ENCODE assay signal across 26 cellular contexts in the genomic region with DNA sequence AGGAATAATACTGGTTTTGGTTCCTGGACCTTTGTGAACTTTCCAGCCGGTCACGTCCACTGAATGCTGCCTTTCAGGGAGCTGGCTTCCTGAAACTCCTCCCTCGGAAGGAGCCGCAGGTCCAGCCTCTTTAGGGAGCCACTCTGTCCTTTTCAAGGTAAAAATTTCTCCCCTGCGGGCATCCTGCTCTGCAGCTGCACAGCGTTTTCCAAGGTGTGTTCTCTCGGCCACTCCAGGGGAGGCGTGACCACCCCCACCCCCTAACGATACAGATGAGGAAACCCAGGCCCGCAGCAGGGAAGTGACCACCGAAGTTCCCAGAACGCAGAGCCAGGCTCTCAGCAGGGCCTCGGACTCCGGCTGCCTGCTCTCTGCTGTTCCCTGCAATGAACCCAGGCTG. TPM values are rescaled to one million over a fixed set of nuclear protein-coding genes. Genes with fewer than 3 reads are reported as not detected.
DNase-seq lines count a peak whose midpoint lies in the region; ATAC-seq, FAIRE-seq and TF ChIP-seq lines count a peak whose summit lies in the region.
"Had no signal": no experiment of that assay in that cellular context is flagged by ENCODE, and none has a peak within 500 bp of the region (broad histone marks: within the 10 kb centered on the region; RNA-seq: fewer than 3 reads in every experiment).

No MANE protein-coding gene starts in this region.

- no peaks in the 10 kb centered on the region for H3K36me3 ChIP-seq in kidney (ENCODE audit: control insufficient read depth in 1 of 2, insufficient read depth in 2 of 2, low read length in 2 of 2)
- H3K36me3 ChIP-seq in skeletal muscle tissue (ENCODE audit: control insufficient read depth in 3 of 3, insufficient read depth in 3 of 3, low read length in 3 of 3), result peaks cover 29 to 52% (median 46%) of the 10 kb centered on the region in 3 donors
- no peaks in the 10 kb centered on the region for H3K36me3 ChIP-seq in CD4-positive, alpha-beta memory T cell (ENCODE audit: insufficient read depth, low read length)
- H3K36me3 ChIP-seq: adrenal gland, cardiac muscle cell had no signal

- CTCF ChIA-PET in Calu3 (lab: Charles Lee) (interaction anchor here (0.7 kb wide), 1 partner anchor 1891 kb away, joined by 5 read pairs; no protein-coding TSS in a partner anchor), WTC11 (lab: Charles Lee) (interaction anchor here (1.0 to 1.1 kb wide), 2 partner anchors 22 to 238 kb away, joined by 3 read pairs; no protein-coding TSS in a partner anchor)
- CTCF ChIA-PET in CD4-positive, alpha-beta memory T cell (lab: Charles Lee; ENCODE audit: partially characterized antibody), result no interaction called here

- TF ChIP-seq CTCF in Calu3 (IDR thresholded peaks at IDR 0.05; ENCODE audit: unreplicated experiment) (no peak), WTC11 (IDR thresholded peaks at IDR 0.05) (no peak), kidney (IDR thresholded peaks at IDR 0.05; ENCODE audit: borderline replicate concordance, extremely low read depth, insufficient read depth) (no peak)

- ATAC-seq in WTC11, result peak; percentile 57
- ATAC-seq in GM21360 (IDR thresholded peaks at IDR 0.05; ENCODE audit: unreplicated experiment), result no peak
- ATAC-seq: T-cell had no signal

- POLR2A ChIA-PET in WTC11 (lab: Charles Lee), result no interaction called here
- POLR2A ChIA-PET in CD4-positive, alpha-beta memory T cell (lab: Charles Lee; ENCODE audit: partially characterized antibody), result no interaction called here

- H3K9me3 ChIP-seq in kidney (ENCODE audit: control insufficient read depth in 1 of 2, low read length in 2 of 2) (no peaks in the 10 kb centered on the region), skeletal muscle tissue (ENCODE audit: control insufficient read depth in 3 of 3, low read length in 3 of 3) (no peaks in the 10 kb centered on the region)
- no peaks in the 10 kb centered on the region for H3K9me3 ChIP-seq in CD4-positive, alpha-beta memory T cell (ENCODE audit: control insufficient read depth in 1 of 2, low read length in 2 of 2)
- H3K9me3 ChIP-seq: adrenal gland had no signal

- H3K4me3 ChIP-seq in kidney (ENCODE audit: low read length in 2 of 2), result no peak overlapping the region
- H3K4me3 ChIP-seq in skeletal muscle tissue (ENCODE audit: low read length in 3 of 3), result peak overlapping the region in 1 of 3 donors; percentile 13
- H3K4me3 ChIP-seq in CD4-positive, alpha-beta memory T cell (ENCODE audit: low read length in 2 of 2), result no peak overlapping the region
- H3K4me3 ChIP-seq: adrenal gland, cardiac muscle cell, skin epidermis had no signal

- peak overlapping the region; percentile 41 for H3K4me3 Mint-ChIP-seq in Calu3 (ENCODE audit: low read depth, unreplicated experiment)
- no peak overlapping the region for H3K4me3 Mint-ChIP-seq in WTC11
- H3K4me3 Mint-ChIP-seq in CD4-positive, alpha-beta memory T cell, result no peak overlapping the region
- H3K4me3 Mint-ChIP-seq: CD8-positive, alpha-beta memory T cell; immature natural killer cell; T-cell had no signal

- H3K4me1 Mint-ChIP-seq in Calu3 (ENCODE audit: low read depth, unreplicated experiment) (peaks cover 16% of the 10 kb centered on the region), WTC11 (peaks cover 22% of the 10 kb centered on the region)
- H3K4me1 Mint-ChIP-seq in CD4-positive, alpha-beta memory T cell, result no peaks in the 10 kb centered on the region
- H3K4me1 Mint-ChIP-seq: CD8-positive, alpha-beta memory T cell; T-cell had no signal

- H3K27ac ChIP-seq in kidney (ENCODE audit: low read depth in 2 of 2, low read length in 2 of 2), result peak overlapping the region; percentile 51 to 55
- H3K27ac ChIP-seq in skeletal muscle tissue (ENCODE audit: low read depth, low read length), result peak overlapping the region; percentile 96
- no peak overlapping the region for H3K27ac ChIP-seq in CD4-positive, alpha-beta memory T cell (ENCODE audit: low read depth, low read length)
- H3K27ac ChIP-seq: cardiac muscle cell, parathyroid adenoma had no signal

- peaks cover 0 to 6% of the 10 kb centered on the region in 2 donors for H3K4me1 ChIP-seq in kidney (ENCODE audit: control insufficient read depth in 1 of 2, insufficient read depth in 1 of 2, low read depth in 1 of 2, low read length in 2 of 2)
- H3K4me1 ChIP-seq in skeletal muscle tissue (ENCODE audit: control insufficient read depth in 3 of 3, insufficient read depth in 3 of 3, low read length in 3 of 3), result peaks cover 79 to 89% (median 88%) of the 10 kb centered on the region in 3 donors
- no peaks in the 10 kb centered on the region for H3K4me1 ChIP-seq in CD4-positive, alpha-beta memory T cell (ENCODE audit: insufficient read depth, low read length)
- H3K4me1 ChIP-seq: adrenal gland, parathyroid adenoma had no signal

- no peak overlapping the region for H3K9ac ChIP-seq in kidney (ENCODE audit: low read length in 2 of 2)
- peak overlapping the region; percentile 52 to 79 (median 76) for H3K9ac ChIP-seq in skeletal muscle tissue (ENCODE audit: low read depth in 1 of 3, low read length in 3 of 3)
- H3K9ac ChIP-seq: parathyroid adenoma had no signal

- intact Hi-C loops in Calu3 (cut with micrococcal nuclease; ENCODE audit: unreplicated experiment), result no loop called here
- intact Hi-C loops in kidney (cut with DNase I), result no loop called here
- intact Hi-C loops in CD4-positive, alpha-beta memory T cell (cut with micrococcal nuclease), result no loop called here

- H3K9me3 Mint-ChIP-seq in Calu3 (ENCODE audit: low read depth, unreplicated experiment), result no peaks in the 10 kb centered on the region
- H3K9me3 Mint-ChIP-seq in WTC11, result no peaks in the 10 kb centered on the region
- no peaks in the 10 kb centered on the region for H3K9me3 Mint-ChIP-seq in CD4-positive, alpha-beta memory T cell
- H3K9me3 Mint-ChIP-seq: CD8-positive, alpha-beta memory T cell; T-cell had no signal

- DNase-seq in Calu3, result peak; percentile 23
- no peak for DNase-seq in WTC11 (ENCODE audit: low spot score)
- DNase-seq in kidney, result no peak
- DNase-seq in glomerular visceral epithelial cell (ENCODE audit: extremely low spot score), result no peak
- no peak for DNase-seq in CD4-positive, alpha-beta memory T cell
- no peak for DNase-seq in NCI-H1105 (lab: John Stamatoyannopoulos, UW)
- DNase-seq: activated CD4-positive, alpha-beta T cell treated with anti-CD3 and anti-CD28 coated beads, Interleukin-2, amount 50 U/mL, for 1 hour; activated CD8-positive, alpha-beta memory T cell treated with anti-CD3 and anti-CD28 coated beads, Interleukin-2, amount 50 U/mL, for 48 hours; activated gamma-delta T cell treated with Interleukin-2 at 50 U/mL for 16 hours; adrenal gland; CD8-positive, alpha-beta memory T cell; DND-41; effector CD8-positive, alpha-beta T cell; head of caudate nucleus; immature natural killer cell; KG1; NCI-H2029; SHP77; stimulated activated CD4-positive, alpha-beta T cell treated with anti-CD3 and anti-CD28 coated beads, Interleukin-4, amount 100 ng/mL, for 4 hours; T-cell had no signal

- FAIRE-seq in kidney (lab: Jason Lieb, UNC), result no peak

- H3K36me3 Mint-ChIP-seq in Calu3 (ENCODE audit: insufficient read depth, unreplicated experiment) (no peaks in the 10 kb centered on the region), WTC11 (no peaks in the 10 kb centered on the region)
- no peaks in the 10 kb centered on the region for H3K36me3 Mint-ChIP-seq in CD4-positive, alpha-beta memory T cell
- H3K36me3 Mint-ChIP-seq: CD8-positive, alpha-beta memory T cell; immature natural killer cell; T-cell had no signal

- H3K27me3 Mint-ChIP-seq in Calu3 (ENCODE audit: unreplicated experiment) (peaks cover 13% of the 10 kb centered on the region), WTC11 (ENCODE audit: low read depth) (no peaks in the 10 kb centered on the region; the same call in 1 of the 2 replicates)
- no peaks in the 10 kb centered on the region for H3K27me3 Mint-ChIP-seq in CD4-positive, alpha-beta memory T cell

- H3K27ac Mint-ChIP-seq in Calu3 (ENCODE audit: unreplicated experiment), result no peak overlapping the region
- no peak overlapping the region for H3K27ac Mint-ChIP-seq in WTC11
- H3K27ac Mint-ChIP-seq in CD4-positive, alpha-beta memory T cell, result no peak overlapping the region
- H3K27ac Mint-ChIP-seq: immature natural killer cell, T-cell had no signal

- H3K27me3 ChIP-seq in skeletal muscle tissue (ENCODE audit: control insufficient read depth in 3 of 3, insufficient read depth in 3 of 3, low read length in 3 of 3), result peaks cover 0 to 3% (median 0%) of the 10 kb centered on the region in 3 donors
- H3K27me3 ChIP-seq in CD4-positive, alpha-beta memory T cell (ENCODE audit: insufficient read depth, low read length), result no peaks in the 10 kb centered on the region
- H3K27me3 ChIP-seq: adrenal gland, cardiac muscle cell had no signal

- BruUV-seq in Calu3 (replicated peaks; lab: Mats Ljungman, UMichigan), result no TSS peak

TF ChIP-seq in WTC11, 78 proteins besides CTCF, POLR2A, EP300 and RAD21 (continues in another document):
- TF ChIP-seq, protein P1, sequence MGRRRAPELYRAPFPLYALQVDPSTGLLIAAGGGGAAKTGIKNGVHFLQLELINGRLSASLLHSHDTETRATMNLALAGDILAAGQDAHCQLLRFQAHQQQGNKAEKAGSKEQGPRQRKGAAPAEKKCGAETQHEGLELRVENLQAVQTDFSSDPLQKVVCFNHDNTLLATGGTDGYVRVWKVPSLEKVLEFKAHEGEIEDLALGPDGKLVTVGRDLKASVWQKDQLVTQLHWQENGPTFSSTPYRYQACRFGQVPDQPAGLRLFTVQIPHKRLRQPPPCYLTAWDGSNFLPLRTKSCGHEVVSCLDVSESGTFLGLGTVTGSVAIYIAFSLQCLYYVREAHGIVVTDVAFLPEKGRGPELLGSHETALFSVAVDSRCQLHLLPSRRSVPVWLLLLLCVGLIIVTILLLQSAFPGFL (CRISPR knock-in tag; IDR thresholded peaks at IDR 0.05; ENCODE audit: borderline replicate concordance), result no peak

RNA-seq across cellular contexts. Expression of a gene that starts 21.5 kb away (rescaled TPM):
- total RNA-seq in Calu3 (2022), result 1.3 and 2.7 TPM in 2 replicates
- total RNA-seq in WTC11 (2021), result 3.8 to 5.1 TPM (median 4.4 TPM) in 3 replicates
- 6.0 TPM for total RNA-seq in kidney
- polyA plus RNA-seq in kidney (ENCODE audit: insufficient read depth, low read depth, low replicate concordance), result 11.7 TPM
- total RNA-seq in skeletal muscle tissue, result 33.9 TPM
- under 1 TPM in 1 of 2 experiments, not detected in 1; 0.14 TPM for total RNA-seq in CD4-positive, alpha-beta memory T cell
- not detected for polyA plus RNA-seq in CD4-positive, alpha-beta memory T cell
- total RNA-seq: CD8-positive, alpha-beta memory T cell had no signal
- polyA plus RNA-seq: AG04450; CD8-positive, alpha-beta memory T cell had no signal

RNA-seq across cellular contexts. Expression of a gene that starts 44.0 kb away (rescaled TPM):
- total RNA-seq in Calu3 (2022) (70.1 TPM in 2 replicates), WTC11 (2021) (81.5 to 90.1 TPM (median 89.5 TPM) in 3 replicates), kidney (92.0 TPM), skeletal muscle tissue (163 TPM)
- 313 TPM for polyA plus RNA-seq in kidney (ENCODE audit: insufficient read depth, low read depth, low replicate concordance)
- 10 to 100 TPM; 57.0 to 66.4 TPM for total RNA-seq in CD4-positive, alpha-beta memory T cell
- polyA plus RNA-seq in CD4-positive, alpha-beta memory T cell, result 100 to 1,000 TPM; 152 to 219 TPM

Comparison
In these comparisons a context has a peak if more than half of its experiments do, and no peak if none do; other contexts are left out.
1. H3K9ac ChIP-seq: peak in skeletal muscle tissue (3 of 3); none in kidney (0 of 2).